Comparison of ENCODE assay signal across 1 cellular context in genomic region chr22:19143967-19144400, GRCh38.
TF ChIP-seq lines count a peak whose summit lies in the region.

No MANE protein-coding gene starts in this region.

TF ChIP-seq in HEK293, 187 proteins besides CTCF, POLR2A, EP300 and RAD21 (continued from another document):
- no peak for TF ChIP-seq ZSCAN18 (tag by site-specific recombination; IDR thresholded peaks at IDR 0.05)
- TF ChIP-seq TSHZ1 (tag by site-specific recombination; IDR thresholded peaks at IDR 0.05; ENCODE audit: borderline replicate concordance): 0 out of 2 replicates have a peak, but pooled peaks have one; percentile 25
- no peak for TF ChIP-seq ZNF555 (tag by site-specific recombination; conservative IDR thresholded peaks at IDR 0.05)
- TF ChIP-seq KLF9 (tag by site-specific recombination; IDR thresholded peaks at IDR 0.05; ENCODE audit: low read depth): no peak
- TF ChIP-seq ZNF239 (tag by site-specific recombination; IDR thresholded peaks at IDR 0.05): no peak
- TF ChIP-seq ZNF155 (tag by site-specific recombination; IDR thresholded peaks at IDR 0.05): no peak
TF ChIP-seq in HEK293: peak in this region for 5.
